In genomic region chr22:27785818-27786217, GRCh38 we compare ENCODE assay signal across 24 cellular contexts. TPM values are rescaled to one million over a fixed set of nuclear protein-coding genes. Genes with fewer than 3 reads are reported as not detected.
A peak's percentile ranks its signal among the peaks of the same experiment; 100 is the strongest.
DNase-seq lines count a peak whose midpoint lies in the region; ATAC-seq and TF ChIP-seq lines count a peak whose summit lies in the region.
"Had no signal": no experiment of that assay in that cellular context is flagged by ENCODE, and none has a peak within 500 bp of the region (broad histone marks: within the 10 kb centered on the region; RNA-seq: fewer than 3 reads in every experiment).

No MANE protein-coding gene starts in this region.

- intact Hi-C loops in heart left ventricle (cut with DNase I) = loop anchor here in 1 of 10 donors (10.0 kb wide), 1 partner anchor 61 kb away; no protein-coding TSS in a partner anchor
- intact Hi-C loops in Right ventricle myocardium inferior (cut with DNase I) = no loop called here
- intact Hi-C loops in esophagus muscularis mucosa (cut with DNase I) = no loop called here
- intact Hi-C loops in prostate gland (cut with DNase I) = no loop called here
- intact Hi-C loops in vagina (cut with DNase I) = loop anchor here (5.0 kb wide), 1 partner anchor 34 kb away; no protein-coding TSS in a partner anchor
- intact Hi-C loops in spleen (cut with DNase I; ENCODE audit: low total_unique reads) = no loop called here

- H3K27me3 ChIP-seq in heart left ventricle = no peaks in the 10 kb centered on the region
- H3K27me3 ChIP-seq in esophagus muscularis mucosa = no peaks in the 10 kb centered on the region
- no peaks in the 10 kb centered on the region for H3K27me3 ChIP-seq in prostate gland (replicated peaks; ENCODE audit: insufficient read depth)
- H3K27me3 ChIP-seq in vagina = no peaks in the 10 kb centered on the region
- H3K27me3 ChIP-seq in spleen (replicated peaks in 1 of 7) = peaks cover 0 to 16% (median 0%) of the 10 kb centered on the region in 7 donors
- H3K27me3 ChIP-seq: right lobe of liver had no signal

- H3K4me1 ChIP-seq in heart left ventricle (peaks cover 0 to 50% (median 4%) of the 10 kb centered on the region in 12 donors), esophagus muscularis mucosa (peaks cover 16 to 87% (median 83%) of the 10 kb centered on the region in 4 donors), prostate gland (replicated peaks) (no peaks in the 10 kb centered on the region), vagina (no peaks in the 10 kb centered on the region), spleen (peaks cover 0 to 6% (median 0%) of the 10 kb centered on the region in 6 donors)
- H3K4me1 ChIP-seq: HAP-1, right lobe of liver had no signal

- H3K27ac ChIP-seq in heart left ventricle (peak overlapping the region in 10 of 12 donors; percentile 10 to 68 (median 48)), esophagus muscularis mucosa (replicated peaks in 1 of 4) (peak overlapping the region; percentile 82 to 95 (median 92)), prostate gland (peak overlapping the region; percentile 34 to 37), vagina (peak overlapping the region; percentile 62), spleen (no peak overlapping the region)
- H3K27ac ChIP-seq: 22Rv1, right lobe of liver, VCaP had no signal

- H3K36me3 ChIP-seq in heart left ventricle (no peaks in the 10 kb centered on the region), esophagus muscularis mucosa (no peaks in the 10 kb centered on the region), prostate gland (no peaks in the 10 kb centered on the region), vagina (no peaks in the 10 kb centered on the region), spleen (no peaks in the 10 kb centered on the region)
- H3K36me3 ChIP-seq: HAP-1, right lobe of liver had no signal

- WGBS in heart left ventricle, 4 donors = 74 to 82% (median 79%) methylated on average over 13 of the region's 13 CpGs
- 62% methylated on average over 10 of the region's 13 CpGs for WGBS in esophagus muscularis mucosa
- 81% methylated on average over 13 of the region's 13 CpGs for WGBS in prostate gland
- 31 to 56% (median 45%) methylated on average over 13 of the region's 13 CpGs for WGBS in spleen, 5 donors

- ATAC-seq in heart left ventricle (no peak), Right ventricle myocardium inferior (no peak), HG02623 (IDR thresholded peaks at IDR 0.05; ENCODE audit: unreplicated experiment) (no peak)
- ATAC-seq: right lobe of liver had no signal

- TF ChIP-seq POLR2A in heart left ventricle (IDR thresholded peaks at IDR 0.05) = no peak
- TF ChIP-seq POLR2A in esophagus muscularis mucosa (IDR thresholded peaks at IDR 0.05; ENCODE audit: low read depth) = no peak
- TF ChIP-seq POLR2A in prostate gland (IDR thresholded peaks at IDR 0.05) = no peak
- TF ChIP-seq POLR2A in vagina (IDR thresholded peaks at IDR 0.05) = no peak
- TF ChIP-seq POLR2A in spleen (IDR thresholded peaks at IDR 0.05) = no peak

- no peak for TF ChIP-seq CTCF in heart left ventricle (IDR thresholded peaks at IDR 0.05)
- no peak for TF ChIP-seq CTCF in esophagus muscularis mucosa (IDR thresholded peaks at IDR 0.05)
- no peak for TF ChIP-seq CTCF in prostate gland (IDR thresholded peaks at IDR 0.05)
- TF ChIP-seq CTCF in vagina (IDR thresholded peaks at IDR 0.05) = no peak
- no peak for TF ChIP-seq CTCF in spleen (IDR thresholded peaks at IDR 0.05 in 8 of 11, conservative IDR thresholded peaks at IDR 0.05 in 3 of 11)

- DNase-seq in heart left ventricle (no peak), Right ventricle myocardium inferior (ENCODE audit: missing footprints) (no peak), esophagus muscularis mucosa (ENCODE audit: extremely low spot score) (no peak), prostate gland (ENCODE audit: low spot score) (no peak), vagina (ENCODE audit: extremely low spot score in 2 of 2) (no peak), spleen (no peak)
- no peak for DNase-seq in activated CD4-positive, alpha-beta T cell treated with anti-CD3 and anti-CD28 coated beads, Interleukin-2, amount 50 U/mL, for 1 hour
- DNase-seq: activated gamma-delta T cell; activated T-cell treated with anti-CD3 and anti-CD28 coated beads for 4 hours; AML-193; CD8-positive, alpha-beta memory T cell; central memory CD4-positive, alpha-beta T cell; DMS53; erythroblast; GDM1; NCI-H1417; NCI-H2081 treated with DMSO at 0.1 percent for 48 hours; NK-92 treated with Interleukin-12 subunit alpha and Interleukin-12 subunit beta, amount 100 ng/mL, for 24 hours; right lobe of liver had no signal

- H3K9me3 ChIP-seq in heart left ventricle (peaks cover 0 to 5% (median 0%) of the 10 kb centered on the region in 12 donors), esophagus muscularis mucosa (no peaks in the 10 kb centered on the region), prostate gland (no peaks in the 10 kb centered on the region), vagina (no peaks in the 10 kb centered on the region), spleen (no peaks in the 10 kb centered on the region)
- H3K9me3 ChIP-seq: HAP-1, right lobe of liver had no signal

- no peak for TF ChIP-seq EP300 in esophagus muscularis mucosa (IDR thresholded peaks at IDR 0.05)

- H3K4me3 ChIP-seq in heart left ventricle (peak overlapping the region in 2 of 12 donors; percentile 22 to 39), esophagus muscularis mucosa (peak overlapping the region in 3 of 4 donors; percentile 21 to 34 (median 31)), prostate gland (no peak overlapping the region), vagina (no peak overlapping the region), spleen (no peak overlapping the region)
- H3K4me3 ChIP-seq: HAP-1, right lobe of liver had no signal

RNA-seq across cellular contexts. Expression of gene MN1, which starts 15.7 kb away (rescaled TPM):
- total RNA-seq in heart left ventricle = 10 to 100 TPM in 1 of 9 donors, 1 to 10 TPM in 8; 4.2 to 10.3 (median 5.5) TPM
- polyA plus RNA-seq in heart left ventricle = 1 to 10 TPM; 1.7 to 3.9 TPM
- 5.3 TPM for total RNA-seq in Right ventricle myocardium inferior
- 10 to 100 TPM; 16.2 to 47.3 (median 29.0) TPM for total RNA-seq in esophagus muscularis mucosa
- total RNA-seq in prostate gland = 1 to 10 TPM; 5.5 to 5.8 TPM
- 6.1 TPM for total RNA-seq in vagina
- 1 to 10 TPM in 1 of 7 donors, under 1 TPM in 6; 0.54 to 1.5 (median 0.76) TPM for total RNA-seq in spleen
- polyA plus RNA-seq in spleen = under 1 TPM; 0.15 to 0.51 (median 0.33) TPM
- polyA plus RNA-seq: CD8-positive, alpha-beta memory T cell; IgD-negative memory B cell had no signal

Comparison
In these comparisons a context has a peak if more than half of its experiments do, and no peak if none do; other contexts are left out.
1. H3K27ac ChIP-seq: peak in heart left ventricle (10 of 12), esophagus muscularis mucosa (4 of 4), prostate gland (2 of 2) and vagina (single experiment); none in spleen (0 of 8).
2. H3K4me3 ChIP-seq: peak in esophagus muscularis mucosa (3 of 4); none in prostate gland (0 of 2), vagina (0 of 2) and spleen (0 of 8).